In genomic region chr17:57440522-57441269, GRCh38 we compare ENCODE assay signal across 8 cellular contexts.
A peak's percentile ranks its signal among the peaks of the same experiment; 100 is the strongest.
DNase-seq lines count a peak whose midpoint lies in the region; ATAC-seq lines count a peak whose summit lies in the region.

No MANE protein-coding gene starts in this region.

- H4K20me1 ChIP-seq in BLaER1 treated with 17β-estradiol and CSF1 and Interleukin-3, amounts not matched to agents 10 nM and 100 nM, result no peaks in the 10 kb centered on the region; a peak in 1 of 22 replicates

- H3K9ac ChIP-seq in BLaER1 treated with 17β-estradiol and CSF1 and Interleukin-3, amounts not matched to agents 10 nM and 100 nM, result peak overlapping the region in 9 of 11 experiments; percentile 60 to 92 (median 81); a peak in 18 of 22 replicates

- H3K36me3 Mint-ChIP-seq in memory B cell, result peaks cover 4% of the 10 kb centered on the region

- H3K27me3 Mint-ChIP-seq in memory B cell, result no peaks in the 10 kb centered on the region

- DNase-seq in NCI-H2227 treated with DMSO at 0.1 percent for 48 hours (lab: John Stamatoyannopoulos, UW) (peak; percentile 54), memory B cell (ENCODE audit: low spot score in 2 of 2) (no peak)
- peak; percentile 39 to 66 for DNase-seq in activated CD8-positive, alpha-beta memory T cell treated with anti-CD3 and anti-CD28 coated beads for 4 hours (ENCODE audit: low read depth in 2 of 2)
- DNase-seq in effector CD4-positive, alpha-beta T cell, result peak; percentile 57
- peak; percentile 58 for DNase-seq in stimulated activated CD8-positive, alpha-beta memory T cell treated with anti-CD3 and anti-CD28 coated beads, Interleukin-12 subunit alpha, Interleukin-12 subunit beta, amount 100 ng/mL, for 24 hours (ENCODE audit: extremely low read depth)

- peak; percentile 45 for ATAC-seq in GM21825 (IDR thresholded peaks at IDR 0.05; ENCODE audit: unreplicated experiment)
- peak; percentile 28 for ATAC-seq in memory B cell (ENCODE audit: low read depth)
- ATAC-seq in GM19455 (IDR thresholded peaks at IDR 0.05; ENCODE audit: unreplicated experiment), result no peak

- H3K36me3 ChIP-seq in BLaER1 treated with 17β-estradiol and CSF1 and Interleukin-3, amounts not matched to agents 10 nM and 100 nM, result peaks cover 0 to 17% (median 0%) of the 10 kb centered on the region in 11 experiments; a peak in 4 of 22 replicates

- no peaks in the 10 kb centered on the region; a peak in 1 of 22 replicates for H3K27me3 ChIP-seq in BLaER1 treated with 17β-estradiol and CSF1 and Interleukin-3, amounts not matched to agents 10 nM and 100 nM

- peak overlapping the region; percentile 73 to 94 (median 90) for H3K4me2 ChIP-seq in BLaER1 treated with 17β-estradiol and CSF1 and Interleukin-3, amounts not matched to agents 10 nM and 100 nM

- peak overlapping the region; percentile 66 for H3K27ac Mint-ChIP-seq in memory B cell

- H3K4me1 Mint-ChIP-seq in memory B cell, result peaks cover 40% of the 10 kb centered on the region

- H3K4me1 ChIP-seq in BLaER1 treated with 17β-estradiol and CSF1 and Interleukin-3, amounts not matched to agents 10 nM and 100 nM, result peaks cover 66 to 100% (median 100%) of the 10 kb centered on the region in 10 experiments

- peak overlapping the region in 1 of 10 experiments; percentile 24; a peak in 1 of 20 replicates for H3K4me3 ChIP-seq in BLaER1 treated with 17β-estradiol and CSF1 and Interleukin-3, amounts not matched to agents 10 nM and 100 nM

- H3K4me3 Mint-ChIP-seq in memory B cell, result no peak overlapping the region

- H3K9me3 ChIP-seq in BLaER1 treated with 17β-estradiol and CSF1 and Interleukin-3, amounts not matched to agents 10 nM and 100 nM (replicated peaks in 1 of 11), result peaks cover 0 to 10% (median 6%) of the 10 kb centered on the region in 11 experiments; a peak in 12 of 22 replicates

- no peaks in the 10 kb centered on the region for H3K9me3 Mint-ChIP-seq in memory B cell

- peak overlapping the region in 10 of 11 experiments; percentile 51 to 99 (median 94); a peak in 20 of 22 replicates for H3K27ac ChIP-seq in BLaER1 treated with 17β-estradiol and CSF1 and Interleukin-3, amounts not matched to agents 10 nM and 100 nM

Comparison
In these comparisons a context has a peak if more than half of its experiments do, and no peak if none do; other contexts are left out.
1. DNase-seq: peak in NCI-H2227 treated with DMSO at 0.1 percent for 48 hours (single experiment), activated CD8-positive, alpha-beta memory T cell treated with anti-CD3 and anti-CD28 coated beads for 4 hours (2 of 2), effector CD4-positive, alpha-beta T cell (single experiment) and stimulated activated CD8-positive, alpha-beta memory T cell treated with anti-CD3 and anti-CD28 coated beads, Interleukin-12 subunit alpha, Interleukin-12 subunit beta, amount 100 ng/mL, for 24 hours (single experiment); none in memory B cell (0 of 2).